In the genomic region with DNA sequence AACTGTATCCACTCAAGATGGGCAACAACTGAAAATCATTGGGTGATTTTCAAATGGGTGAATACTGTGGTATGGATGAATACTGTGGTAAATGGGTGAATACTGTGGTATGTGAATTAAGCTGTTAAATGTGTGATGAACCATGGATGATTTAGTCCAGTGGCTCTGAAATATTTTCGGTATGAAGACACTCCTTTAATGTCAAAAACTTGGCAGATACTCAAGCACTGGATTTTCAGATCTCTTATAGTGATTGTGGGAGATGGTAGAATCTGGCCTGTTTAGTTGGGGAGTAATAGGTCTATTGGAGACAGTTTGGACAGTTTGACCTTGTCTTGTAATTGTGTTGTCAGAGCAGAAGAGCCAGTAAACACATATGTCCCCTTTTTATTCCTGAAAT, we compare ENCODE assay signal across 33 cellular contexts. TPM values are rescaled to one million over a fixed set of nuclear protein-coding genes. Genes with fewer than 3 reads are reported as not detected.
"Had no signal": no experiment of that assay in that cellular context is flagged by ENCODE, and none has a peak within 500 bp of the region (broad histone marks: within the 10 kb centered on the region; RNA-seq: fewer than 3 reads in every experiment).

No MANE protein-coding gene starts in this region.

- H3K36me3 Mint-ChIP-seq: naive B cell; stimulated activated memory B cell treated with anti-CD40 and anti-IgM and Interleukin-4, amounts not matched to agents 10 μg/mL and 1 μg/mL and 100 μg/mL, for 72 hours had no signal

- H2AFZ ChIP-seq: parathyroid adenoma had no signal

- H3K4me1 ChIP-seq: heart right ventricle, parathyroid adenoma, prostate gland, right lobe of liver, spleen, tibial nerve, upper lobe of right lung, vagina had no signal

- H3K36me3 ChIP-seq: heart right ventricle, prostate gland, right lobe of liver, spleen, tibial nerve, upper lobe of right lung, vagina had no signal

- H3K9me3 Mint-ChIP-seq: stimulated activated memory B cell treated with anti-CD40 and anti-IgM and Interleukin-4, amounts not matched to agents 10 μg/mL and 1 μg/mL and 100 μg/mL, for 72 hours; stimulated activated naive CD8-positive, alpha-beta T cell treated with anti-CD3 and anti-CD28 coated beads, Interleukin-15, Interleukin-2, amounts not matched to agents 100 ng/mL and 50 ng/mL, for 24 hours had no signal

- H3K27me3 Mint-ChIP-seq: stimulated activated memory B cell treated with anti-CD40 and anti-IgM and Interleukin-4, amounts not matched to agents 10 μg/mL and 1 μg/mL and 100 μg/mL, for 72 hours had no signal

- H3K9ac ChIP-seq: parathyroid adenoma had no signal

- H3K27ac ChIP-seq: dorsolateral prefrontal cortex, heart right ventricle, parathyroid adenoma, prostate gland, right lobe of liver, spleen, tibial nerve, upper lobe of right lung, vagina had no signal

- H3K9me3 ChIP-seq: heart right ventricle, prostate gland, right lobe of liver, spleen, tibial nerve, upper lobe of right lung, vagina had no signal

- FAIRE-seq: frontal cortex, islet of Langerhans had no signal

- H3K79me2 ChIP-seq: parathyroid adenoma had no signal

- H3K4me3 Mint-ChIP-seq: naive B cell; nephron; stimulated activated memory B cell treated with anti-CD40 and anti-IgM and Interleukin-4, amounts not matched to agents 10 μg/mL and 1 μg/mL and 100 μg/mL, for 72 hours; stimulated activated naive CD8-positive, alpha-beta T cell treated with anti-CD3 and anti-CD28 coated beads, Interleukin-15, Interleukin-2, amounts not matched to agents 100 ng/mL and 50 ng/mL, for 24 hours had no signal

- H3K4me1 Mint-ChIP-seq: naive B cell; nephron; stimulated activated memory B cell treated with anti-CD40 and anti-IgM and Interleukin-4, amounts not matched to agents 10 μg/mL and 1 μg/mL and 100 μg/mL, for 72 hours had no signal

- H3K27ac Mint-ChIP-seq: naive B cell; nephron; stimulated activated memory B cell treated with anti-CD40 and anti-IgM and Interleukin-4, amounts not matched to agents 10 μg/mL and 1 μg/mL and 100 μg/mL, for 72 hours; stimulated activated naive CD8-positive, alpha-beta T cell treated with anti-CD3 and anti-CD28 coated beads, Interleukin-15, Interleukin-2, amounts not matched to agents 100 ng/mL and 50 ng/mL, for 24 hours had no signal

- ATAC-seq: esophagus mucosa; heart right ventricle; left colon; left ventricle myocardium superior; right lobe of liver; stimulated activated memory B cell treated with anti-CD40 and anti-IgM and Interleukin-4, amounts not matched to agents 10 μg/mL and 1 μg/mL and 100 μg/mL, for 72 hours; upper lobe of right lung had no signal

- DNase-seq: cortex of kidney; dorsolateral prefrontal cortex; effector CD8-positive, alpha-beta T cell; heart right ventricle; hypothalamus; left colon; left ventricle myocardium superior; mesenchymal stem cell; midbrain; naive B cell; occipital lobe; retina; right lobe of liver; spleen; stimulated activated CD4-positive, alpha-beta T cell treated with anti-CD3 and anti-CD28 coated beads, Interleukin-15, amount 100 ng/mL, for 24 hours; stimulated activated CD4-positive, alpha-beta T cell treated with anti-CD3 and anti-CD28 coated beads, Interleukin-1b, Interleukin-23, amount 100 ng/mL, for 48 hours; stimulated activated CD4-positive, alpha-beta T cell treated with anti-CD3 and anti-CD28 coated beads, Interleukin-4, amount 100 ng/mL, for 24 hours; upper lobe of right lung had no signal

- H3K4me3 ChIP-seq: dorsolateral prefrontal cortex, heart right ventricle, lung, prostate gland, right lobe of liver, spleen, tibial nerve, upper lobe of right lung, vagina had no signal

- H3K27me3 ChIP-seq: spleen, upper lobe of right lung, vagina had no signal

RNA-seq across cellular contexts. Expression of a gene that starts 45.7 kb away (rescaled TPM):
- total RNA-seq: dorsolateral prefrontal cortex, esophagus mucosa, fibroblast of lung, frontal cortex, glomerular endothelial cell, heart right ventricle, left colon, left ventricle myocardium superior, lung, occipital lobe, prostate gland, right lobe of liver, skeletal muscle tissue, spleen, temporal lobe, tibial nerve, upper lobe of right lung, vagina had no signal
